ENCODE assay signal across 1 cellular context in the genomic region with DNA sequence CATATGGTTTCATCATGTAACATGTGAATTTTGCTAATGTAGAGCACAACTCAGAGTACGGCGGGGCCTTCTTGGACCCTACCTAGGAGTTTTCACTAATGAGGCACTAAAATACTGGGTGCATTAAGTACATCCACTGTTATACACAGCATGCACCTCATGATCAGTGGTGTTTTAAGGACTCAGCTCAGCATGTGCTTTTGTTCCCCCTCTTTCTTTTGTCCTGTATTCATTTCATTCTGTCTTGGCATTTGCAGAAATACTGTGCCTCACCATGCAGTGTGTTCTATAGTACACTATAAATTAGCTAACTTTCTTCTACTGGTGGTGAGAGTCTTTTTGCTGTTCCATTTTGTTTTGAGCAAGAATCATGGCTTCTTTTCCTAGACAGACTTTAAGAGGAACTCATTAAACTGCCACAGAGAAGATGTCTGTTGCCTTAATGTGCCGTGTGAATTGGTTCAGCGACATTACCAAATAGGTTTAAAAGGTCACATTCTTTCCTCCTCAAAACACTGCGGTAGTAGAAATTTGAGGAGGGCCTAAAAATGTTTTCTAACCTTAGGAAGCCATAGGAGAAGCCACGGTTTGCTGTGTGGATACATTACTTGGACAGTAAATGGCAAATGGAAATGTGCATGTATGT.
A peak's percentile ranks its signal among the peaks of the same experiment; 100 is the strongest.
TF ChIP-seq lines count a peak whose summit lies in the region.

No MANE protein-coding gene starts in this region.

TF ChIP-seq in H1, 55 proteins besides CTCF, POLR2A, EP300 and RAD21 (continued from another document):
- TF ChIP-seq SIN3A (conservative IDR thresholded peaks at IDR 0.05 in 1 of 2, IDR thresholded peaks at IDR 0.05 in 1 of 2; ENCODE audit: low read depth in 1 of 2, low read length in 2 of 2), result no peak
- no peak for TF ChIP-seq EGR1 (IDR thresholded peaks at IDR 0.05; ENCODE audit: borderline replicate concordance, low read depth, low read length)
- TF ChIP-seq ZNF274 (IDR thresholded peaks at IDR 0.05; ENCODE audit: borderline replicate concordance, extremely low read depth, low read length), result no peak
- TF ChIP-seq HDAC2 (IDR thresholded peaks at IDR 0.05; ENCODE audit: borderline replicate concordance in 1 of 2, low read depth in 2 of 2, low read length in 2 of 2), result no peak
- TF ChIP-seq NANOG (IDR thresholded peaks at IDR 0.05; ENCODE audit: insufficient read depth, low read depth, low read length, poor library complexity, severe bottlenecking), result peak; percentile 12
- TF ChIP-seq CBX8 (IDR thresholded peaks at IDR 0.05; ENCODE audit: borderline replicate concordance, low read depth, low read length), result no peak
- no peak for TF ChIP-seq YY1 (IDR thresholded peaks at IDR 0.05; ENCODE audit: low read depth, low read length)
- TF ChIP-seq, protein P1, sequence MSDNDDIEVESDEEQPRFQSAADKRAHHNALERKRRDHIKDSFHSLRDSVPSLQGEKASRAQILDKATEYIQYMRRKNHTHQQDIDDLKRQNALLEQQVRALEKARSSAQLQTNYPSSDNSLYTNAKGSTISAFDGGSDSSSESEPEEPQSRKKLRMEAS (IDR thresholded peaks at IDR 0.05), result no peak
TF ChIP-seq in H1: peak in this region for 2.
